17 cellular contexts compared by ENCODE assay signal in genomic region chr3:4996771-4997291, GRCh38. TPM values are rescaled to one million over a fixed set of nuclear protein-coding genes. Genes with fewer than 3 reads are reported as not detected.
DNase-seq lines count a peak whose midpoint lies in the region; ATAC-seq and TF ChIP-seq lines count a peak whose summit lies in the region.
"Had no signal": no experiment of that assay in that cellular context is flagged by ENCODE, and none has a peak within 500 bp of the region (broad histone marks: within the 10 kb centered on the region; RNA-seq: fewer than 3 reads in every experiment).

No MANE protein-coding gene starts in this region.

- intact Hi-C loops in CD8-positive, alpha-beta T cell (cut with DNase I, micrococcal nuclease), result no loop called here
- intact Hi-C loops in PC-3 (cut with micrococcal nuclease), result no loop called here
- intact Hi-C loops in colonic mucosa (cut with DNase I), result no loop called here
- intact Hi-C loops in esophagus muscularis mucosa (cut with DNase I), result no loop called here

- no peaks in the 10 kb centered on the region for H3K27me3 Mint-ChIP-seq in CD8-positive, alpha-beta T cell (ENCODE audit: low read depth)
- no peaks in the 10 kb centered on the region for H3K27me3 Mint-ChIP-seq in natural killer cell treated with Interleukin-12 subunit alpha and Interleukin-12 subunit beta and Interleukin-15 and Interleukin-18, amount 100 ng/mL, for 72 hours

- no peak overlapping the region for H3K4me3 Mint-ChIP-seq in CD8-positive, alpha-beta T cell
- peak overlapping the region; percentile 53 for H3K4me3 Mint-ChIP-seq in natural killer cell treated with Interleukin-12 subunit alpha and Interleukin-12 subunit beta and Interleukin-15 and Interleukin-18, amount 100 ng/mL, for 72 hours

- no peaks in the 10 kb centered on the region for H3K9me2 ChIP-seq in PC-3 (replicated peaks; ENCODE audit: low read length)

- no peak for TF ChIP-seq EP300 in esophagus muscularis mucosa (IDR thresholded peaks at IDR 0.05)

- no peaks in the 10 kb centered on the region for H3K9me3 ChIP-seq in CD8-positive, alpha-beta T cell (ENCODE audit: low read length)
- H3K9me3 ChIP-seq in PC-3 (ENCODE audit: low read length) (no peaks in the 10 kb centered on the region), colonic mucosa (no peaks in the 10 kb centered on the region), esophagus muscularis mucosa (no peaks in the 10 kb centered on the region)
- H3K9me3 ChIP-seq: thyroid gland had no signal

- no peak for TF ChIP-seq POLR2A in esophagus muscularis mucosa (IDR thresholded peaks at IDR 0.05; ENCODE audit: low read depth)

- H3K36me3 ChIP-seq in CD8-positive, alpha-beta T cell (ENCODE audit: insufficient read depth, low read length), result no peaks in the 10 kb centered on the region
- H3K36me3 ChIP-seq in PC-3 (ENCODE audit: low read depth, low read length) (no peaks in the 10 kb centered on the region), colonic mucosa (no peaks in the 10 kb centered on the region), esophagus muscularis mucosa (no peaks in the 10 kb centered on the region)
- H3K36me3 ChIP-seq: thyroid gland had no signal

- H3K79me2 ChIP-seq in PC-3 (ENCODE audit: low read length), result no peaks in the 10 kb centered on the region
- H3K79me2 ChIP-seq: parathyroid adenoma had no signal

- no TSS peak for BruUV-seq in PC-3 (replicated peaks; lab: Mats Ljungman, UMichigan)

- no peak overlapping the region for H3K27ac Mint-ChIP-seq in CD8-positive, alpha-beta T cell
- peak overlapping the region; percentile 71 to 80 for H3K27ac Mint-ChIP-seq in natural killer cell treated with Interleukin-12 subunit alpha and Interleukin-12 subunit beta and Interleukin-15 and Interleukin-18, amount 100 ng/mL, for 72 hours

- H3K4me2 ChIP-seq in PC-3 (ENCODE audit: low read length), result no peak overlapping the region

- no peaks in the 10 kb centered on the region for H3K4me1 ChIP-seq in CD8-positive, alpha-beta T cell (ENCODE audit: insufficient read depth, low read length)
- H3K4me1 ChIP-seq in PC-3 (ENCODE audit: insufficient read depth, low read length), result peaks cover 55% of the 10 kb centered on the region
- H3K4me1 ChIP-seq in colonic mucosa, result no peaks in the 10 kb centered on the region
- peaks cover 0 to 14% (median 12%) of the 10 kb centered on the region in 4 donors for H3K4me1 ChIP-seq in esophagus muscularis mucosa

- no peaks in the 10 kb centered on the region for H3K9me3 Mint-ChIP-seq in CD8-positive, alpha-beta T cell
- H3K9me3 Mint-ChIP-seq in natural killer cell treated with Interleukin-12 subunit alpha and Interleukin-12 subunit beta and Interleukin-15 and Interleukin-18, amount 100 ng/mL, for 72 hours, result no peaks in the 10 kb centered on the region

- no peaks in the 10 kb centered on the region for H4K20me1 ChIP-seq in PC-3 (ENCODE audit: low read length)

- peak in 1 of 7 experiments; percentile 35 for DNase-seq in CD8-positive, alpha-beta T cell
- no peak for DNase-seq in PC-3
- DNase-seq in colonic mucosa, result peak; percentile 20
- DNase-seq in natural killer cell treated with Interleukin-12 subunit alpha and Interleukin-12 subunit beta and Interleukin-15 and Interleukin-18, amount 100 ng/mL, for 72 hours (ENCODE audit: low spot score), result no peak
- no peak for DNase-seq in esophagus muscularis mucosa (ENCODE audit: extremely low spot score)
- DNase-seq in NAMALWA (ENCODE audit: low spot score), result no peak
- no peak for DNase-seq in nucleus accumbens (lab: John Stamatoyannopoulos, UW)
- DNase-seq: activated effector memory CD4-positive, alpha-beta T cell treated with Interleukin-2 at 50 U/mL for 16 hours; DMS53; effector CD4-positive, alpha-beta T cell; NCI-H1417 treated with DMSO at 0.1 percent for 48 hours; NCI-H446 treated with DMSO at 0.1 percent for 48 hours; stimulated activated CD4-positive, alpha-beta T cell treated with anti-CD3 and anti-CD28 coated beads, Interleukin-15, amount 100 ng/mL, for 24 hours; SW 1271; thyroid gland had no signal

- H3F3A ChIP-seq in PC-3 (ENCODE audit: low read length, unreplicated experiment), result peaks cover 3% of the 10 kb centered on the region

- no peak overlapping the region for H2AFZ ChIP-seq in PC-3 (ENCODE audit: low read length)
- H2AFZ ChIP-seq: parathyroid adenoma had no signal

- peak; percentile 55 for ATAC-seq in CD8-positive, alpha-beta T cell
- ATAC-seq in PC-3 (peak; percentile 6; the same call in 1 of the 2 replicates), HG02981 (IDR thresholded peaks at IDR 0.05; ENCODE audit: unreplicated experiment) (no peak)
- ATAC-seq in natural killer cell treated with Interleukin-12 subunit alpha and Interleukin-12 subunit beta and Interleukin-15 and Interleukin-18, amount 100 ng/mL, for 72 hours, result no peak

- CTCF ChIA-PET in CD8-positive, alpha-beta T cell (lab: Charles Lee), result interaction anchor here (1.0 kb wide), 1 partner anchor 16 kb away, joined by 6 read pairs; no protein-coding TSS in a partner anchor
- CTCF ChIA-PET in PC-3 (lab: Charles Lee), result no interaction called here

- H3K27me3 ChIP-seq in CD8-positive, alpha-beta T cell (ENCODE audit: insufficient read depth, low read length), result no peaks in the 10 kb centered on the region
- no peaks in the 10 kb centered on the region for H3K27me3 ChIP-seq in PC-3 (ENCODE audit: low read length)
- H3K27me3 ChIP-seq in colonic mucosa, result no peaks in the 10 kb centered on the region
- H3K27me3 ChIP-seq in esophagus muscularis mucosa, result no peaks in the 10 kb centered on the region
- H3K27me3 ChIP-seq: thyroid gland had no signal

- POLR2A ChIA-PET in CD8-positive, alpha-beta T cell (lab: Charles Lee), result interaction anchor here (0.5 kb wide), 1 partner anchor 200 kb away, joined by 3 read pairs; no protein-coding TSS in a partner anchor
- POLR2A ChIA-PET in PC-3 (lab: Charles Lee; ENCODE audit: unreplicated experiment), result no interaction called here

- H3K4me1 Mint-ChIP-seq in CD8-positive, alpha-beta T cell (ENCODE audit: low read depth), result peaks cover 3% of the 10 kb centered on the region
- H3K4me1 Mint-ChIP-seq in natural killer cell treated with Interleukin-12 subunit alpha and Interleukin-12 subunit beta and Interleukin-15 and Interleukin-18, amount 100 ng/mL, for 72 hours (ENCODE audit: low read depth in 2 of 2), result peaks cover 68 to 78% of the 10 kb centered on the region in 2 donors

- H3K27ac ChIP-seq in CD8-positive, alpha-beta T cell (ENCODE audit: low read depth, low read length), result no peak overlapping the region
- H3K27ac ChIP-seq in PC-3 (ENCODE audit: low read length) (peak overlapping the region; percentile 97), colonic mucosa (peak overlapping the region; percentile 2), esophagus muscularis mucosa (replicated peaks in 1 of 4) (no peak overlapping the region)
- H3K27ac ChIP-seq: parathyroid adenoma, thyroid gland had no signal

- H3K36me3 Mint-ChIP-seq in CD8-positive, alpha-beta T cell, result no peaks in the 10 kb centered on the region
- no peaks in the 10 kb centered on the region for H3K36me3 Mint-ChIP-seq in natural killer cell treated with Interleukin-12 subunit alpha and Interleukin-12 subunit beta and Interleukin-15 and Interleukin-18, amount 100 ng/mL, for 72 hours

- H3K4me3 ChIP-seq in CD8-positive, alpha-beta T cell (ENCODE audit: low read depth, low read length), result no peak overlapping the region
- H3K4me3 ChIP-seq in PC-3 (ENCODE audit: low read length) (no peak overlapping the region), colonic mucosa (no peak overlapping the region), esophagus muscularis mucosa (no peak overlapping the region)
- H3K4me3 ChIP-seq: thyroid gland had no signal

- no peak for TF ChIP-seq CTCF in CD8-positive, alpha-beta T cell (IDR thresholded peaks at IDR 0.05)
- TF ChIP-seq CTCF in PC-3 (conservative IDR thresholded peaks at IDR 0.05; ENCODE audit: low read depth, low read length), result no peak
- no peak for TF ChIP-seq CTCF in colonic mucosa (IDR thresholded peaks at IDR 0.05)
- TF ChIP-seq CTCF in esophagus muscularis mucosa (IDR thresholded peaks at IDR 0.05), result no peak

- H3K9ac ChIP-seq in PC-3 (ENCODE audit: low read length) (0 out of 2 replicates have a peak overlapping the region, but pooled peaks have one; percentile 87), colonic mucosa (ENCODE audit: low read depth in 2 of 2, low read length in 2 of 2) (no peak overlapping the region)
- H3K9ac ChIP-seq: parathyroid adenoma had no signal

- WGBS in esophagus muscularis mucosa, result 87% methylated on average over 11 of the region's 11 CpGs

RNA-seq across cellular contexts. Expression of gene BHLHE40, which starts 17.6 kb away (rescaled TPM):
- 100 to 1,000 TPM; 246 to 253 TPM for total RNA-seq in CD8-positive, alpha-beta T cell
- total RNA-seq in PC-3 (2014; rRNA removed), result 255 and 256 TPM in 2 replicates
- 10 to 100 TPM; 25.2 to 66.0 TPM for total RNA-seq in colonic mucosa
- total RNA-seq in natural killer cell treated with Interleukin-12 subunit alpha and Interleukin-12 subunit beta and Interleukin-15 and Interleukin-18, amount 100 ng/mL, for 72 hours, result 100 to 1,000 TPM; 579 to 941 TPM
- 100 to 1,000 TPM in 1 of 4 donors, 10 to 100 TPM in 2, 1 to 10 TPM in 1; 8.3 to 170 (median 19.4) TPM for total RNA-seq in esophagus muscularis mucosa

Comparison
In these comparisons a context has a peak if more than half of its experiments do, and no peak if none do; other contexts are left out.
1. ATAC-seq: peak in CD8-positive, alpha-beta T cell (single experiment) and PC-3 (single experiment); none in natural killer cell treated with Interleukin-12 subunit alpha and Interleukin-12 subunit beta and Interleukin-15 and Interleukin-18, amount 100 ng/mL, for 72 hours (0 of 2) and HG02981 (single experiment).
2. H3K27ac ChIP-seq: peak in PC-3 (single experiment) and colonic mucosa (single experiment); none in CD8-positive, alpha-beta T cell (single experiment) and esophagus muscularis mucosa (0 of 4).